ENCODE assay signal across 1 cellular context in the genomic region with DNA sequence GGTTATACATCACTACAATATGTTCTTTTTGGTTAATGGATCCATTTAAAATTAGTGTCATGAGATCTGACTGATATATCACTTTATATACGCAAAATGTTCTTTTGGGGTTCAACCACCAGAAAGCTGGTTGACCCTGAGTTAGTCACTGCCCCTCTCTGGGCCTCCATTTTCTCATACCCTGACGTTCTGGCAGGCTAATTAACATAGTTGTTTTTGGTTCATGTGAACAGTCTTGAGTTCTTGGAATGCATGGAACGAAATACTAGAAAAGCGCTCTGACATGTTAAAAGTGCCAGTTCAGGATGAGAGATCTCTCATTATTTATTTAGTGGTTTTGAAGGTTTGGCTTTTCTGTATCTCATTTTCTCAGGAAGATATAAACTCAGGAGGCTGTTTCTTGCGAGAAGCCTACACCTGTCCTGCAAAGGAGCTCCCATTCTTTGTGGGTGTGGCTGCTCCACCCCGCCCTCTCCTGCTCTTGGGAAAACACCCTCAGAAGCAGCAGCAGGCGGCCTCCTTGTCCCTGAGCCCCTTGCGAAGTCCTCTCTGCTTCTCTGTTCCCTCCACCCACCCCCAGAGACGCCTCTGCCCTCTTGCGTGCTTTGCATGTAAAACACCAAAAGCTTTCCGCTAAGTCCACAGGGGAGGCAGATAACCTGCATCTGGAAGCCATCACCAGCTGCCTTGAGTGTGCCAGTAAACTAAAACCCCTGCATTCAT.
TF ChIP-seq lines count a peak whose summit lies in the region.

No MANE protein-coding gene starts in this region.

TF ChIP-seq in GM23338, 12 proteins besides CTCF, POLR2A, EP300 and RAD21 (continued from another document):
- no peak for TF ChIP-seq STAT1 (IDR thresholded peaks at IDR 0.05; ENCODE audit: unreplicated experiment)
- no peak for TF ChIP-seq POLR2AphosphoS5 (IDR thresholded peaks at IDR 0.05; ENCODE audit: low read depth)
- no peak for TF ChIP-seq NANOG (IDR thresholded peaks at IDR 0.05; ENCODE audit: borderline replicate concordance)
- TF ChIP-seq ZNF331 (CRISPR knock-in tag; IDR thresholded peaks at IDR 0.05; ENCODE audit: low read depth), result no peak
